ENCODE assay signal across 14 cellular contexts in genomic region chr12:19151298-19151697, GRCh38.
"Had no signal": no experiment of that assay in that cellular context is flagged by ENCODE, and none has a peak within 500 bp of the region (broad histone marks: within the 10 kb centered on the region; RNA-seq: fewer than 3 reads in every experiment).

No MANE protein-coding gene starts in this region.

- H3K27me3 ChIP-seq: adrenal gland, breast epithelium, esophagus squamous epithelium, left lung, right lobe of liver had no signal

- H3K4me1 ChIP-seq: breast epithelium had no signal

- ATAC-seq: left lung, SK-N-SH treated with all-trans-retinoic acid at 6 μM for 48 hours had no signal

- H3K27ac ChIP-seq: adrenal gland, breast epithelium, esophagus squamous epithelium, left lung had no signal

- H3K9me3 ChIP-seq: adrenal gland, breast epithelium, esophagus squamous epithelium, left lung, right lobe of liver had no signal

- H3K4me3 ChIP-seq: adrenal gland, breast epithelium, esophagus squamous epithelium, left lung, right lobe of liver had no signal

- DNase-seq: activated CD4-positive, alpha-beta T cell treated with anti-CD3 and anti-CD28 coated beads, Interleukin-2, amount 50 U/mL, for 4 hours; activated naive CD4-positive, alpha-beta T cell treated with anti-CD3 and anti-CD28 coated beads, Interleukin-2, amount 50 U/mL, for 16 hours; activated T-cell treated with anti-CD3 and anti-CD28 coated beads, Interleukin-2, amount 50 U/mL, for 1 hour; adrenal gland; esophagus squamous epithelium; islet precursor cell; mesendoderm; posterior cingulate gyrus; stimulated activated naive CD4-positive, alpha-beta T cell treated with Interleukin-2 at 50 U/mL for 16 hours; T-helper 2 cell had no signal

- H3K36me3 ChIP-seq: adrenal gland, breast epithelium, left lung, right lobe of liver had no signal
